8 cellular contexts compared by ENCODE assay signal in genomic region chr1:228378453-228379164, GRCh38. TPM values are rescaled to one million over a fixed set of nuclear protein-coding genes. Genes with fewer than 3 reads are reported as not detected.
A peak's percentile ranks its signal among the peaks of the same experiment; 100 is the strongest.
DNase-seq lines count a peak whose midpoint lies in the region; ATAC-seq and TF ChIP-seq lines count a peak whose summit lies in the region.

No MANE protein-coding gene starts in this region.

- H3K9me3 ChIP-seq in RWPE2 (ENCODE audit: severe bottlenecking), result no peaks in the 10 kb centered on the region
- H3K9me3 ChIP-seq in cardiac muscle cell (ENCODE audit: low read depth), result no peaks in the 10 kb centered on the region
- no peaks in the 10 kb centered on the region for H3K9me3 ChIP-seq in ovary

- no peak for TF ChIP-seq EP300 in ovary (IDR thresholded peaks at IDR 0.05)

- peak; percentile 76 for ATAC-seq in RWPE2 (ENCODE audit: low read depth)

- peak overlapping the region; percentile 65 for H3K4me3 ChIP-seq in AG10803 (ENCODE audit: low read length)
- H3K4me3 ChIP-seq in RWPE2 (ENCODE audit: severe bottlenecking), result peak overlapping the region; percentile 44
- H3K4me3 ChIP-seq in cardiac muscle cell, result peak overlapping the region; percentile 6
- peak overlapping the region; percentile 26 for H3K4me3 ChIP-seq in ovary

- TF ChIP-seq POLR2A in ovary (IDR thresholded peaks at IDR 0.05), result no peak

- DNase-seq in AG10803 (ENCODE audit: low read depth) (peak; percentile 67), HT-29 (ENCODE audit: low spot score) (peak; percentile 49), RWPE2 (ENCODE audit: low spot score) (peak; percentile 38), cardiac muscle cell (ENCODE audit: low read depth in 1 of 2, low spot score in 1 of 2) (peak; percentile 93), ovary (peak; percentile 79 to 90 (median 84)), type B pancreatic cell (ENCODE audit: extremely low spot score, unreplicated experiment) (peak; percentile 87), occipital lobe (lab: John Stamatoyannopoulos, UW) (no peak)
- DNase-seq in activated naive CD8-positive, alpha-beta T cell treated with anti-CD3 and anti-CD28 coated beads for 36 hours, result peak; percentile 76

- H3K4me1 Mint-ChIP-seq in activated naive CD8-positive, alpha-beta T cell treated with anti-CD3 and anti-CD28 coated beads for 36 hours, result peaks cover 9% of the 10 kb centered on the region
- H3K4me1 Mint-ChIP-seq in type B pancreatic cell (ENCODE audit: unreplicated experiment), result no peaks in the 10 kb centered on the region

- H3K27ac Mint-ChIP-seq in activated naive CD8-positive, alpha-beta T cell treated with anti-CD3 and anti-CD28 coated beads for 36 hours, result no peak overlapping the region
- peak overlapping the region; percentile 68 for H3K27ac Mint-ChIP-seq in type B pancreatic cell

- H3K9me3 Mint-ChIP-seq in activated naive CD8-positive, alpha-beta T cell treated with anti-CD3 and anti-CD28 coated beads for 36 hours, result no peaks in the 10 kb centered on the region
- no peaks in the 10 kb centered on the region for H3K9me3 Mint-ChIP-seq in type B pancreatic cell

- intact Hi-C loops in ovary (cut with DNase I), result loop anchor here in 1 of 4 donors (10.0 kb wide), 1 partner anchor 76 kb away; a partner anchor contains a TSS

- TF ChIP-seq CTCF in AG10803 (conservative IDR thresholded peaks at IDR 0.05; ENCODE audit: low read length), result peak; percentile 48
- peak; percentile 29 for TF ChIP-seq CTCF in RWPE2 (IDR thresholded peaks at IDR 0.05; ENCODE audit: poor library complexity, severe bottlenecking)
- TF ChIP-seq CTCF in cardiac muscle cell (IDR thresholded peaks at IDR 0.05; ENCODE audit: low read depth, low read length), result peak; percentile 68
- TF ChIP-seq CTCF in ovary (IDR thresholded peaks at IDR 0.05), result peak; percentile 35 to 91 (median 77)
- peak; percentile 84 for TF ChIP-seq CTCF in type B pancreatic cell (conservative IDR thresholded peaks at IDR 0.05)

- WGBS in ovary, 3 donors, result 0 to 1% (median 1%) methylated on average over 64 to 70 of the region's 70 CpGs

- peaks cover 18% of the 10 kb centered on the region for H3K27me3 Mint-ChIP-seq in activated naive CD8-positive, alpha-beta T cell treated with anti-CD3 and anti-CD28 coated beads for 36 hours
- H3K27me3 Mint-ChIP-seq in type B pancreatic cell, result no peaks in the 10 kb centered on the region

- no peaks in the 10 kb centered on the region for H3K27me3 ChIP-seq in RWPE2 (ENCODE audit: insufficient read depth, poor library complexity, severe bottlenecking)
- peaks cover 4% of the 10 kb centered on the region for H3K27me3 ChIP-seq in cardiac muscle cell
- H3K27me3 ChIP-seq in ovary, result no peaks in the 10 kb centered on the region

- no peak overlapping the region for H3K27ac ChIP-seq in RWPE2 (ENCODE audit: poor library complexity, severe bottlenecking)
- no peak overlapping the region for H3K27ac ChIP-seq in cardiac muscle cell
- peak overlapping the region; percentile 54 to 62 for H3K27ac ChIP-seq in ovary

- H3K4me3 Mint-ChIP-seq in activated naive CD8-positive, alpha-beta T cell treated with anti-CD3 and anti-CD28 coated beads for 36 hours, result peak overlapping the region; percentile 78
- peak overlapping the region; percentile 92 for H3K4me3 Mint-ChIP-seq in type B pancreatic cell

- H3K4me1 ChIP-seq in RWPE2 (ENCODE audit: insufficient read depth, poor library complexity, severe bottlenecking) (no peaks in the 10 kb centered on the region), cardiac muscle cell (ENCODE audit: low read depth) (peaks cover 5% of the 10 kb centered on the region), ovary (ENCODE audit: insufficient read depth) (peaks cover 14% of the 10 kb centered on the region)

- H3K36me3 ChIP-seq in RWPE2 (ENCODE audit: low read depth) (no peaks in the 10 kb centered on the region), cardiac muscle cell (peaks cover 23% of the 10 kb centered on the region), ovary (no peaks in the 10 kb centered on the region)

- H3K36me3 Mint-ChIP-seq in activated naive CD8-positive, alpha-beta T cell treated with anti-CD3 and anti-CD28 coated beads for 36 hours, result no peaks in the 10 kb centered on the region
- H3K36me3 Mint-ChIP-seq in type B pancreatic cell, result no peaks in the 10 kb centered on the region

RNA-seq across cellular contexts. Expression of gene TRIM11, which starts 28.0 kb away (rescaled TPM):
- 55.9 and 62.2 TPM in 2 replicates for total RNA-seq in HT-29 (2014; rRNA removed; shearing (Covaris generic))
- 10 to 100 TPM; 32.7 to 36.1 TPM for total RNA-seq in activated naive CD8-positive, alpha-beta T cell treated with anti-CD3 and anti-CD28 coated beads for 36 hours
- total RNA-seq in cardiac muscle cell, result 32.4 and 43.2 TPM in 2 replicates
- polyA plus RNA-seq in cardiac muscle cell, result 16.4 and 18.5 TPM in 2 replicates
- total RNA-seq in ovary, result 10 to 100 TPM; 15.2 to 24.1 (median 20.0) TPM
- 10 to 100 TPM in 1 of 2 donors, 1 to 10 TPM in 1; 2.4 to 10.3 TPM for polyA plus RNA-seq in ovary
- total RNA-seq in type B pancreatic cell (ENCODE audit: low replicate concordance), result 33.6 and 38.0 TPM in 2 replicates
- 10.9 TPM for total RNA-seq in occipital lobe

RNA-seq across cellular contexts. Expression of gene TRIM17, which starts 38.1 kb away (rescaled TPM):
- total RNA-seq in HT-29 (2014; rRNA removed; shearing (Covaris generic)), result not detected in 2 replicates
- 1 to 10 TPM; 1.3 to 1.9 TPM for total RNA-seq in activated naive CD8-positive, alpha-beta T cell treated with anti-CD3 and anti-CD28 coated beads for 36 hours
- total RNA-seq in cardiac muscle cell (6.7 and 17.9 TPM in 2 replicates), ovary (1 to 10 TPM; 1.7 to 10.0 (median 3.1) TPM), type B pancreatic cell (ENCODE audit: low replicate concordance) (7.8 and 9.4 TPM in 2 replicates), occipital lobe (0.78 TPM)
- polyA plus RNA-seq in cardiac muscle cell (11.8 and 15.0 TPM in 2 replicates), ovary (1 to 10 TPM in 1 of 2 donors, under 1 TPM in 1; 0.72 to 1.4 TPM)

Comparison
In these comparisons a context has a peak if more than half of its experiments do, and no peak if none do; other contexts are left out.
1. H3K4me3 ChIP-seq: peak in every context shown above with its lines; median percentile 65 in AG10803; 44 in RWPE2; 26 in ovary; 6 in cardiac muscle cell.
2. CTCF ChIP-seq: peak in every context shown above with its lines; median percentile 84 in type B pancreatic cell; 77 in ovary; 68 in cardiac muscle cell; 48 in AG10803; 29 in RWPE2.
3. H3K27ac ChIP-seq: peak in ovary (2 of 2); none in RWPE2 (single experiment) and cardiac muscle cell (single experiment).